Comparison of ENCODE assay signal across 23 cellular contexts in genomic region chr10:129253551-129254179, GRCh38.
"Had no signal": no experiment of that assay in that cellular context is flagged by ENCODE, and none has a peak within 500 bp of the region (broad histone marks: within the 10 kb centered on the region; RNA-seq: fewer than 3 reads in every experiment).

No MANE protein-coding gene starts in this region.

- FAIRE-seq: endometrium, frontal cortex, kidney had no signal

- H3K4me2 ChIP-seq: neural progenitor cell had no signal

- H3K4me1 ChIP-seq: colonic mucosa, neural progenitor cell, prostate gland, sigmoid colon, stomach, thyroid gland had no signal

- H3K4me3 ChIP-seq: colonic mucosa, lung, neural progenitor cell, prostate gland, right atrium auricular region, sigmoid colon, stomach, thyroid gland had no signal

- H3K27ac ChIP-seq: colonic mucosa, neural progenitor cell, prostate gland, right atrium auricular region, sigmoid colon, stomach, thyroid gland had no signal

- H3K27ac Mint-ChIP-seq: dendritic cell treated with granulocyte-macrophage colony-stimulating factor and Interleukin-4, amounts not matched to agents 40 ng/mL and 50 ng/mL, for 4 days; memory B cell; naive thymus-derived CD4-positive, alpha-beta T cell; neural progenitor cell; stimulated activated effector memory CD8-positive, alpha-beta T cell treated with anti-CD3 and anti-CD28 coated beads, Interleukin-12 subunit alpha, Interleukin-12 subunit beta, amount 100 ng/mL, for 72 hours had no signal

- H3K4me3 Mint-ChIP-seq: dendritic cell treated with granulocyte-macrophage colony-stimulating factor and Interleukin-4, amounts not matched to agents 40 ng/mL and 50 ng/mL, for 4 days; memory B cell; naive thymus-derived CD4-positive, alpha-beta T cell; nephron; neural progenitor cell; stimulated activated effector memory CD8-positive, alpha-beta T cell treated with anti-CD3 and anti-CD28 coated beads, Interleukin-12 subunit alpha, Interleukin-12 subunit beta, amount 100 ng/mL, for 72 hours had no signal

- DNase-seq: colonic mucosa; effector memory CD4-positive, alpha-beta T cell; kidney; midbrain; naive thymus-derived CD4-positive, alpha-beta T cell; sigmoid colon; stimulated activated CD4-positive, alpha-beta T cell treated with anti-CD3 and anti-CD28 coated beads, Interleukin-2, amount 100 ng/mL, for 24 hours; stimulated activated CD4-positive, alpha-beta T cell treated with anti-CD3 and anti-CD28 coated beads, Interleukin-4, amount 100 ng/mL, for 24 hours; stimulated activated naive CD4-positive, alpha-beta T cell treated with Interleukin-2 at 50 U/mL for 16 hours; stomach; thyroid gland; trophoblast cell had no signal

- H3K36me3 ChIP-seq: colonic mucosa, neural progenitor cell, prostate gland, right atrium auricular region, sigmoid colon, stomach, thyroid gland had no signal

- ATAC-seq: left lobe of liver; naive thymus-derived CD4-positive, alpha-beta T cell; stimulated activated effector memory CD8-positive, alpha-beta T cell treated with anti-CD3 and anti-CD28 coated beads, Interleukin-12 subunit alpha, Interleukin-12 subunit beta, amount 100 ng/mL, for 72 hours had no signal

- H3K27me3 ChIP-seq: colonic mucosa, neural progenitor cell, right atrium auricular region, sigmoid colon, thyroid gland had no signal

- H2AFZ ChIP-seq: neural progenitor cell had no signal

- H3K27me3 Mint-ChIP-seq: dendritic cell treated with granulocyte-macrophage colony-stimulating factor and Interleukin-4, amounts not matched to agents 40 ng/mL and 50 ng/mL, for 4 days had no signal

- H3K36me3 Mint-ChIP-seq: memory B cell; neural progenitor cell; stimulated activated effector memory CD8-positive, alpha-beta T cell treated with anti-CD3 and anti-CD28 coated beads, Interleukin-12 subunit alpha, Interleukin-12 subunit beta, amount 100 ng/mL, for 72 hours had no signal

- H3K4me1 Mint-ChIP-seq: memory B cell; neural progenitor cell; stimulated activated effector memory CD8-positive, alpha-beta T cell treated with anti-CD3 and anti-CD28 coated beads, Interleukin-12 subunit alpha, Interleukin-12 subunit beta, amount 100 ng/mL, for 72 hours had no signal

- H3K9me3 Mint-ChIP-seq: neural progenitor cell; stimulated activated effector memory CD8-positive, alpha-beta T cell treated with anti-CD3 and anti-CD28 coated beads, Interleukin-12 subunit alpha, Interleukin-12 subunit beta, amount 100 ng/mL, for 72 hours had no signal
